In the genomic region with DNA sequence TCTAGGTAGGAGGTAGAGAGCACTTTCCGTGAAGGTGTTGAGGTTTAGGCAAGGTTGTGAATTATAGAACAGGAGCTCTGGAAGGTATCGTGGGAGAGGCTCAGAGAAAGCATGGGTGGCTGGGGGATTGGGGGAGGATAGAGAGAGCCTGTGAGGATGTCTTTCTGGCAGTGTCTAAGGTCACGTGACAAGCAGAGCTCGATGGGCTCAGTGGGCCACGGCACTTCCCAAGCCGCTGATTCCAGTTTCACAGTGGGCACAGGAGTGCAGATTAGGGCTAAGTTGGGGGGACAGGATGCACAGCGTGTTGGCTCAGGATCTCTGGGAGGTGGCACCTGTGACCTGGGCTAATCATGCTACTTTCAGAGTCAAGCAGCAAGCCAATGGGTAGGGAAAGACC, we compare ENCODE assay signal across 1 cellular context.
TF ChIP-seq lines count a peak whose summit lies in the region.

No MANE protein-coding gene starts in this region.

TF ChIP-seq in WTC11, 78 proteins besides CTCF, POLR2A, EP300 and RAD21 (continued from another document):
- TF ChIP-seq GTF2I (CRISPR knock-in tag; conservative IDR thresholded peaks at IDR 0.05) (no peak), OVOL2 (CRISPR knock-in tag; IDR thresholded peaks at IDR 0.05; ENCODE audit: borderline replicate concordance) (no peak), SOX15 (CRISPR knock-in tag; IDR thresholded peaks at IDR 0.05) (no peak), NFATC4 (CRISPR knock-in tag; IDR thresholded peaks at IDR 0.05) (no peak)
- TF ChIP-seq, protein P1, sequence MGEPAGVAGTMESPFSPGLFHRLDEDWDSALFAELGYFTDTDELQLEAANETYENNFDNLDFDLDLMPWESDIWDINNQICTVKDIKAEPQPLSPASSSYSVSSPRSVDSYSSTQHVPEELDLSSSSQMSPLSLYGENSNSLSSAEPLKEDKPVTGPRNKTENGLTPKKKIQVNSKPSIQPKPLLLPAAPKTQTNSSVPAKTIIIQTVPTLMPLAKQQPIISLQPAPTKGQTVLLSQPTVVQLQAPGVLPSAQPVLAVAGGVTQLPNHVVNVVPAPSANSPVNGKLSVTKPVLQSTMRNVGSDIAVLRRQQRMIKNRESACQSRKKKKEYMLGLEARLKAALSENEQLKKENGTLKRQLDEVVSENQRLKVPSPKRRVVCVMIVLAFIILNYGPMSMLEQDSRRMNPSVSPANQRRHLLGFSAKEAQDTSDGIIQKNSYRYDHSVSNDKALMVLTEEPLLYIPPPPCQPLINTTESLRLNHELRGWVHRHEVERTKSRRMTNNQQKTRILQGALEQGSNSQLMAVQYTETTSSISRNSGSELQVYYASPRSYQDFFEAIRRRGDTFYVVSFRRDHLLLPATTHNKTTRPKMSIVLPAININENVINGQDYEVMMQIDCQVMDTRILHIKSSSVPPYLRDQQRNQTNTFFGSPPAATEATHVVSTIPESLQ (CRISPR knock-in tag; IDR thresholded peaks at IDR 0.05): no peak
- TF ChIP-seq, protein P2, sequence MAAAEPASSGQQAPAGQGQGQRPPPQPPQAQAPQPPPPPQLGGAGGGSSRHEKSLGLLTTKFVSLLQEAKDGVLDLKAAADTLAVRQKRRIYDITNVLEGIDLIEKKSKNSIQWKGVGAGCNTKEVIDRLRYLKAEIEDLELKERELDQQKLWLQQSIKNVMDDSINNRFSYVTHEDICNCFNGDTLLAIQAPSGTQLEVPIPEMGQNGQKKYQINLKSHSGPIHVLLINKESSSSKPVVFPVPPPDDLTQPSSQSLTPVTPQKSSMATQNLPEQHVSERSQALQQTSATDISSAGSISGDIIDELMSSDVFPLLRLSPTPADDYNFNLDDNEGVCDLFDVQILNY (CRISPR knock-in tag; IDR thresholded peaks at IDR 0.05): no peak
- TF ChIP-seq, protein P3, sequence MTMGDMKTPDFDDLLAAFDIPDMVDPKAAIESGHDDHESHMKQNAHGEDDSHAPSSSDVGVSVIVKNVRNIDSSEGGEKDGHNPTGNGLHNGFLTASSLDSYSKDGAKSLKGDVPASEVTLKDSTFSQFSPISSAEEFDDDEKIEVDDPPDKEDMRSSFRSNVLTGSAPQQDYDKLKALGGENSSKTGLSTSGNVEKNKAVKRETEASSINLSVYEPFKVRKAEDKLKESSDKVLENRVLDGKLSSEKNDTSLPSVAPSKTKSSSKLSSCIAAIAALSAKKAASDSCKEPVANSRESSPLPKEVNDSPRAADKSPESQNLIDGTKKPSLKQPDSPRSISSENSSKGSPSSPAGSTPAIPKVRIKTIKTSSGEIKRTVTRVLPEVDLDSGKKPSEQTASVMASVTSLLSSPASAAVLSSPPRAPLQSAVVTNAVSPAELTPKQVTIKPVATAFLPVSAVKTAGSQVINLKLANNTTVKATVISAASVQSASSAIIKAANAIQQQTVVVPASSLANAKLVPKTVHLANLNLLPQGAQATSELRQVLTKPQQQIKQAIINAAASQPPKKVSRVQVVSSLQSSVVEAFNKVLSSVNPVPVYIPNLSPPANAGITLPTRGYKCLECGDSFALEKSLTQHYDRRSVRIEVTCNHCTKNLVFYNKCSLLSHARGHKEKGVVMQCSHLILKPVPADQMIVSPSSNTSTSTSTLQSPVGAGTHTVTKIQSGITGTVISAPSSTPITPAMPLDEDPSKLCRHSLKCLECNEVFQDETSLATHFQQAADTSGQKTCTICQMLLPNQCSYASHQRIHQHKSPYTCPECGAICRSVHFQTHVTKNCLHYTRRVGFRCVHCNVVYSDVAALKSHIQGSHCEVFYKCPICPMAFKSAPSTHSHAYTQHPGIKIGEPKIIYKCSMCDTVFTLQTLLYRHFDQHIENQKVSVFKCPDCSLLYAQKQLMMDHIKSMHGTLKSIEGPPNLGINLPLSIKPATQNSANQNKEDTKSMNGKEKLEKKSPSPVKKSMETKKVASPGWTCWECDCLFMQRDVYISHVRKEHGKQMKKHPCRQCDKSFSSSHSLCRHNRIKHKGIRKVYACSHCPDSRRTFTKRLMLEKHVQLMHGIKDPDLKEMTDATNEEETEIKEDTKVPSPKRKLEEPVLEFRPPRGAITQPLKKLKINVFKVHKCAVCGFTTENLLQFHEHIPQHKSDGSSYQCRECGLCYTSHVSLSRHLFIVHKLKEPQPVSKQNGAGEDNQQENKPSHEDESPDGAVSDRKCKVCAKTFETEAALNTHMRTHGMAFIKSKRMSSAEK (CRISPR knock-in tag; IDR thresholded peaks at IDR 0.05; ENCODE audit: borderline replicate concordance): no peak
- TF ChIP-seq, protein P4, sequence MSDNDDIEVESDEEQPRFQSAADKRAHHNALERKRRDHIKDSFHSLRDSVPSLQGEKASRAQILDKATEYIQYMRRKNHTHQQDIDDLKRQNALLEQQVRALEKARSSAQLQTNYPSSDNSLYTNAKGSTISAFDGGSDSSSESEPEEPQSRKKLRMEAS (CRISPR knock-in tag; IDR thresholded peaks at IDR 0.05): no peak
- TF ChIP-seq, protein P5, sequence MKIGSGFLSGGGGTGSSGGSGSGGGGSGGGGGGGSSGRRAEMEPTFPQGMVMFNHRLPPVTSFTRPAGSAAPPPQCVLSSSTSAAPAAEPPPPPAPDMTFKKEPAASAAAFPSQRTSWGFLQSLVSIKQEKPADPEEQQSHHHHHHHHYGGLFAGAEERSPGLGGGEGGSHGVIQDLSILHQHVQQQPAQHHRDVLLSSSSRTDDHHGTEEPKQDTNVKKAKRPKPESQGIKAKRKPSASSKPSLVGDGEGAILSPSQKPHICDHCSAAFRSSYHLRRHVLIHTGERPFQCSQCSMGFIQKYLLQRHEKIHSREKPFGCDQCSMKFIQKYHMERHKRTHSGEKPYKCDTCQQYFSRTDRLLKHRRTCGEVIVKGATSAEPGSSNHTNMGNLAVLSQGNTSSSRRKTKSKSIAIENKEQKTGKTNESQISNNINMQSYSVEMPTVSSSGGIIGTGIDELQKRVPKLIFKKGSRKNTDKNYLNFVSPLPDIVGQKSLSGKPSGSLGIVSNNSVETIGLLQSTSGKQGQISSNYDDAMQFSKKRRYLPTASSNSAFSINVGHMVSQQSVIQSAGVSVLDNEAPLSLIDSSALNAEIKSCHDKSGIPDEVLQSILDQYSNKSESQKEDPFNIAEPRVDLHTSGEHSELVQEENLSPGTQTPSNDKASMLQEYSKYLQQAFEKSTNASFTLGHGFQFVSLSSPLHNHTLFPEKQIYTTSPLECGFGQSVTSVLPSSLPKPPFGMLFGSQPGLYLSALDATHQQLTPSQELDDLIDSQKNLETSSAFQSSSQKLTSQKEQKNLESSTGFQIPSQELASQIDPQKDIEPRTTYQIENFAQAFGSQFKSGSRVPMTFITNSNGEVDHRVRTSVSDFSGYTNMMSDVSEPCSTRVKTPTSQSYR (CRISPR knock-in tag; IDR thresholded peaks at IDR 0.05): no peak
